Comparison of ENCODE assay signal across 18 cellular contexts in genomic region chr4:30860983-30861382, GRCh38.
A peak's percentile ranks its signal among the peaks of the same experiment; 100 is the strongest.
DNase-seq lines count a peak whose midpoint lies in the region; ATAC-seq, FAIRE-seq and TF ChIP-seq lines count a peak whose summit lies in the region.
"Had no signal": no experiment of that assay in that cellular context is flagged by ENCODE, and none has a peak within 500 bp of the region (broad histone marks: within the 10 kb centered on the region; RNA-seq: fewer than 3 reads in every experiment).

No MANE protein-coding gene starts in this region.

- TF ChIP-seq POLR2A in HCT116 (IDR thresholded peaks at IDR 0.05; ENCODE audit: borderline replicate concordance, extremely low read depth, insufficient read depth, insufficient read length), result no peak

- no TSS peak for BruUV-seq in HCT116 (replicated peaks; lab: Mats Ljungman, UMichigan)
- BruUV-seq in PC-3 (replicated peaks; lab: Mats Ljungman, UMichigan), result no TSS peak

- no peak overlapping the region for H2AFZ ChIP-seq in HCT116 (ENCODE audit: low read depth, low read length, poor library complexity, severe bottlenecking)
- H2AFZ ChIP-seq in PC-3 (ENCODE audit: low read length), result no peak overlapping the region
- H2AFZ ChIP-seq in neural cell (ENCODE audit: low read depth, low read length), result no peak overlapping the region

- DNase-seq in HCT116 (ENCODE audit: low read depth, low spot score) (peak; percentile 93), PC-3 (peak; percentile 43), bronchial epithelial cell (ENCODE audit: low read depth) (peak; percentile 78), hippocampal formation (lab: John Stamatoyannopoulos, UW) (no peak), LoVo (ENCODE audit: low spot score) (no peak), hepatic stellate cell (ENCODE audit: low spot score) (no peak)
- DNase-seq in activated effector memory CD4-positive, alpha-beta T cell treated with Interleukin-2 at 50 U/mL for 16 hours, result no peak
- DNase-seq: Caco-2, DMS153, GDM1, GOT3, NCI-H1105 treated with DMSO at 0.1 percent for 48 hours, NCI-H1694 treated with DMSO at 0.1 percent for 48 hours, NCI-H226, NCI-H524, NCI-H82, RPMI8226 had no signal

- CTCF ChIA-PET in HCT116 (lab: Charles Lee) (interaction anchor here (1.0 kb wide), 1 partner anchor 19 kb away, joined by 4 read pairs; no protein-coding TSS in a partner anchor), PC-3 (lab: Charles Lee) (no interaction called here)

- POLR2A ChIA-PET in HCT116 (lab: Charles Lee), result interaction anchor here (0.6 to 1.5 kb wide), 3 partner anchors 21 to 92 kb away, joined by 3 to 4 read pairs (median 4); no protein-coding TSS in a partner anchor
- POLR2A ChIA-PET in PC-3 (lab: Charles Lee; ENCODE audit: unreplicated experiment), result no interaction called here

- no peaks in the 10 kb centered on the region for H3K9me3 ChIP-seq in HCT116 (ENCODE audit: control insufficient read depth in 1 of 2, insufficient read depth in 1 of 2, low read depth in 1 of 2, low read length in 2 of 2)
- H3K9me3 ChIP-seq in PC-3 (ENCODE audit: low read length), result no peaks in the 10 kb centered on the region
- no peaks in the 10 kb centered on the region for H3K9me3 ChIP-seq in neural cell (ENCODE audit: low read length)
- H3K9me3 ChIP-seq: Caco-2 had no signal

- H3K9ac ChIP-seq in HCT116 (ENCODE audit: low read length), result peak overlapping the region; percentile 69
- no peak overlapping the region for H3K9ac ChIP-seq in PC-3 (ENCODE audit: low read length)
- no peak overlapping the region for H3K9ac ChIP-seq in neural cell (ENCODE audit: low read length)

- no peak overlapping the region for H3K4me3 ChIP-seq in HCT116 (replicated peaks in 1 of 2; ENCODE audit: low read depth in 1 of 2, low read length in 2 of 2)
- no peak overlapping the region for H3K4me3 ChIP-seq in PC-3 (ENCODE audit: low read length)
- no peak overlapping the region for H3K4me3 ChIP-seq in bronchial epithelial cell (ENCODE audit: low read depth, low read length)
- H3K4me3 ChIP-seq in neural cell (ENCODE audit: low read length), result no peak overlapping the region

- no peaks in the 10 kb centered on the region for H3F3A ChIP-seq in PC-3 (ENCODE audit: low read length, unreplicated experiment)
- H3F3A ChIP-seq in neural cell (ENCODE audit: insufficient read depth, low read length, poor library complexity, severe bottlenecking), result no peaks in the 10 kb centered on the region

- H3K4me2 ChIP-seq in HCT116 (ENCODE audit: low read length) (peak overlapping the region; percentile 41), PC-3 (ENCODE audit: low read length) (no peak overlapping the region), neural cell (ENCODE audit: low read length) (no peak overlapping the region)

- H3K27ac ChIP-seq in HCT116 (ENCODE audit: low read depth, low read length) (peak overlapping the region; percentile 100), PC-3 (ENCODE audit: low read length) (no peak overlapping the region), neural cell (ENCODE audit: low read length) (no peak overlapping the region)

- TF ChIP-seq RAD21 in HCT116 (IDR thresholded peaks at IDR 0.05; ENCODE audit: low read depth) (peak; percentile 63), neural cell (conservative IDR thresholded peaks at IDR 0.05) (peak; percentile 47)

- ATAC-seq in HCT116 (peak; percentile 80), PC-3 (peak; percentile 48; the same call in 1 of the 2 replicates)

- intact Hi-C loops in HCT116 (cut with micrococcal nuclease), result loop anchor here (2.0 to 10.0 kb wide), 3 partner anchors 89 to 164 kb away; no protein-coding TSS in a partner anchor
- intact Hi-C loops in PC-3 (cut with micrococcal nuclease), result loop anchor here (5.0 kb wide), 1 partner anchor 144 kb away; no protein-coding TSS in a partner anchor

- H3K36me3 ChIP-seq in HCT116 (ENCODE audit: control insufficient read depth in 1 of 2, insufficient read depth in 2 of 2, low read length in 2 of 2) (no peaks in the 10 kb centered on the region), PC-3 (ENCODE audit: low read depth, low read length) (no peaks in the 10 kb centered on the region), bronchial epithelial cell (ENCODE audit: control insufficient read depth, insufficient read depth, low read length) (no peaks in the 10 kb centered on the region), neural cell (ENCODE audit: insufficient read depth, low read length) (no peaks in the 10 kb centered on the region)

- RAD21 ChIA-PET in HCT116 (lab: Charles Lee; ENCODE audit: low non-redundant PET in 1 of 2, low total read pairs in 2 of 2, uncharacterized antibody in 2 of 2, unreplicated experiment in 2 of 2), result no interaction called here

- TF ChIP-seq CTCF in HCT116 (IDR thresholded peaks at IDR 0.05 in 2 of 3, conservative IDR thresholded peaks at IDR 0.05 in 1 of 3; ENCODE audit: borderline replicate concordance in 1 of 3, insufficient read depth in 1 of 3, low read depth in 2 of 3, low read length in 2 of 3) (peak in 2 of 3 experiments; percentile 8 to 27; a peak in 2 of 6 replicates), PC-3 (conservative IDR thresholded peaks at IDR 0.05; ENCODE audit: low read depth, low read length) (no peak), bronchial epithelial cell (IDR thresholded peaks at IDR 0.05; ENCODE audit: insufficient read depth, low read length, severe bottlenecking) (no peak), neural cell (IDR thresholded peaks at IDR 0.05; ENCODE audit: poor library complexity, severe bottlenecking) (peak; percentile 36)

- H3K9me2 ChIP-seq in HCT116 (ENCODE audit: insufficient read depth), result no peaks in the 10 kb centered on the region
- H3K9me2 ChIP-seq in PC-3 (replicated peaks; ENCODE audit: low read length), result no peaks in the 10 kb centered on the region
- H3K9me2 ChIP-seq in neural cell (ENCODE audit: insufficient read depth, low read length), result no peaks in the 10 kb centered on the region

- no peak for FAIRE-seq in bronchial epithelial cell (lab: Jason Lieb, UNC)

- H4K20me1 ChIP-seq in HCT116 (ENCODE audit: insufficient read depth), result no peaks in the 10 kb centered on the region
- H4K20me1 ChIP-seq in PC-3 (ENCODE audit: low read length), result no peaks in the 10 kb centered on the region
- H4K20me1 ChIP-seq in neural cell (ENCODE audit: insufficient read depth), result no peaks in the 10 kb centered on the region

- peaks cover 92 to 100% of the 10 kb centered on the region in 2 experiments for H3K4me1 ChIP-seq in HCT116 (ENCODE audit: control insufficient read depth in 1 of 2, insufficient read depth in 2 of 2, low read length in 2 of 2)
- H3K4me1 ChIP-seq in PC-3 (ENCODE audit: insufficient read depth, low read length), result no peaks in the 10 kb centered on the region

- peaks cover 100% of the 10 kb centered on the region for H3K79me2 ChIP-seq in HCT116 (ENCODE audit: insufficient read depth, low read length)
- H3K79me2 ChIP-seq in PC-3 (ENCODE audit: low read length), result no peaks in the 10 kb centered on the region
- peaks cover 6% of the 10 kb centered on the region for H3K79me2 ChIP-seq in neural cell (replicated peaks; ENCODE audit: insufficient read depth, low read length)

- H3K27me3 ChIP-seq in HCT116 (ENCODE audit: insufficient read depth, low read length) (no peaks in the 10 kb centered on the region), PC-3 (ENCODE audit: low read length) (no peaks in the 10 kb centered on the region), bronchial epithelial cell (ENCODE audit: control insufficient read depth, insufficient read depth, low read length) (no peaks in the 10 kb centered on the region), neural cell (ENCODE audit: insufficient read depth, low read depth, low read length) (no peaks in the 10 kb centered on the region)

- no peak for TF ChIP-seq EP300 in neural cell (conservative IDR thresholded peaks at IDR 0.05; ENCODE audit: poor library complexity, severe bottlenecking)

TF ChIP-seq in HCT116, 20 proteins besides CTCF, POLR2A, EP300 and RAD21 (continues in another document):
- no peak for TF ChIP-seq EZH2phosphoT487 (IDR thresholded peaks at IDR 0.05; ENCODE audit: borderline replicate concordance)
- TF ChIP-seq FOSL1 (IDR thresholded peaks at IDR 0.05; ENCODE audit: low read depth), result peak; percentile 44; the same call in 1 of the 2 replicates
- peak; percentile 88 for TF ChIP-seq SP1 (IDR thresholded peaks at IDR 0.05; ENCODE audit: low read depth)
- no peak for TF ChIP-seq YY1 (IDR thresholded peaks at IDR 0.05; ENCODE audit: extremely low read depth, insufficient replicate concordance, low read depth, low read length)
- peak; percentile 25 for TF ChIP-seq TCF7L2 (IDR thresholded peaks at IDR 0.05; ENCODE audit: borderline replicate concordance, extremely low read depth, insufficient read depth, insufficient read length)
- peak; percentile 49; the same call in 1 of the 2 replicates for TF ChIP-seq SIN3A (IDR thresholded peaks at IDR 0.05; ENCODE audit: low read depth)
- peak; percentile 79 for TF ChIP-seq CBX3 (IDR thresholded peaks at IDR 0.05; ENCODE audit: low read depth)
- TF ChIP-seq EZH2 (IDR thresholded peaks at IDR 0.05), result no peak
- peak; percentile 72 for TF ChIP-seq MAX (IDR thresholded peaks at IDR 0.05)
- TF ChIP-seq ELF1 (IDR thresholded peaks at IDR 0.05; ENCODE audit: borderline replicate concordance, low read depth), result no peak
- peak; percentile 56 for TF ChIP-seq CEBPB (IDR thresholded peaks at IDR 0.05; ENCODE audit: low read depth)

TF ChIP-seq in neural cell, 6 proteins besides CTCF, POLR2A, EP300 and RAD21 (continues in another document):
- peak; percentile 12 for TF ChIP-seq SMC3 (conservative IDR thresholded peaks at IDR 0.05; ENCODE audit: poor library complexity)
- TF ChIP-seq REST (IDR thresholded peaks at IDR 0.05; ENCODE audit: borderline replicate concordance), result no peak

Comparison
In these comparisons a context has a peak if more than half of its experiments do, and no peak if none do; other contexts are left out.
1. DNase-seq: peak in HCT116 (single experiment), PC-3 (single experiment) and bronchial epithelial cell (single experiment); none in hippocampal formation (0 of 2), LoVo (single experiment), activated effector memory CD4-positive, alpha-beta T cell treated with Interleukin-2 at 50 U/mL for 16 hours (single experiment) and hepatic stellate cell (single experiment).
2. CTCF ChIP-seq: peak in HCT116 (2 of 3) and neural cell (single experiment); none in PC-3 (single experiment) and bronchial epithelial cell (single experiment).